16 cellular contexts compared by ENCODE assay signal in the genomic region with DNA sequence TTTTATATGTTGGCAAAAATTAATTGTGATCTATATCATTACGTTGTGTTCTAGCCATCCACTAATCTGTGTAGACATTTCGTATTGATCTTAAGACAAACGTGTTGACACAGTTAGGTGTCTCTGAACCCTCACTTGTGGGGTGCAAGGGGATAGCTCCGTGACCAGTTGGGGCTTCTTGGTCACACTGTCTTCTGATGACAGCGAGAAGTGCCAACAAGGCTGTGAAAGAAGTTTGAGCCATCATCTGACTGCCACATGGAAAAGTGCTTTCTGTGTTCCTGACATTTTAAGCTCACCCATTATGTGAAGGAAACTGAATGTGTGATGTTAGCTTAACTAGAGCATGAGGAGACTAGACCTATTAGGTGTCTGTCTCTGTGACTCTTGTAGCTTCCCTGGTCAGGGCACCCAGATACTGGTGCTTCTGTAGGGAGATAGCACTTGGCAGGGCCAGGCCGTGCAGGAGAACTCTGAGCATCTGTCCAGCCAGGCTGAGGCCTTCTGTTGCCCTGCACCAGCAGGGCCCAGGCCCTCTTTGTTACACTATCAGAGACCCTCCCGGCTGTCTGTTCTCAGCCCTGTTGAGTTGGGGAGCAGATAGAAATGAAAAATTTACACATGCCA.
"Had no signal": no experiment of that assay in that cellular context is flagged by ENCODE, and none has a peak within 500 bp of the region (broad histone marks: within the 10 kb centered on the region; RNA-seq: fewer than 3 reads in every experiment).

No MANE protein-coding gene starts in this region.

- H3K9me3 ChIP-seq: esophagus muscularis mucosa, left lung, tibial nerve, vagina had no signal

- H3K27me3 Mint-ChIP-seq: activated CD8-positive, alpha-beta memory T cell treated with anti-CD3 and anti-CD28 coated beads, Interleukin-2, amount 10 ng/mL, durations not matched to agents 7 days and 5 days; stimulated activated naive B cell treated with anti-CD40 and anti-IgM and Interleukin-4, amounts not matched to agents 10 μg/mL and 1 μg/mL and 100 μg/mL, for 72 hours had no signal

- H3K27ac ChIP-seq: esophagus muscularis mucosa, left lung, parathyroid adenoma, tibial nerve, vagina had no signal

- H3K4me3 Mint-ChIP-seq: activated CD8-positive, alpha-beta memory T cell treated with anti-CD3 and anti-CD28 coated beads, Interleukin-2, amount 10 ng/mL, durations not matched to agents 7 days and 5 days; activated T-cell treated with anti-CD3 and anti-CD28 coated beads, Interleukin-2, amount 50 U/mL, for 4 hours; stimulated activated naive B cell treated with anti-CD40 and anti-IgM and Interleukin-4, amounts not matched to agents 10 μg/mL and 1 μg/mL and 100 μg/mL, for 72 hours; T-helper 1 cell treated with Interleukin-12 subunit alpha and Interleukin-12 subunit beta and Interleukin-4 antibody, amounts not matched to agents 30 μg/mL and 1 μg/mL, for 36 hours had no signal

- H3K9me3 Mint-ChIP-seq: activated T-cell treated with anti-CD3 and anti-CD28 coated beads, Interleukin-2, amount 50 U/mL, for 4 hours; stimulated activated naive B cell treated with anti-CD40 and anti-IgM and Interleukin-4, amounts not matched to agents 10 μg/mL and 1 μg/mL and 100 μg/mL, for 72 hours; T-helper 1 cell treated with Interleukin-12 subunit alpha and Interleukin-12 subunit beta and Interleukin-4 antibody, amounts not matched to agents 30 μg/mL and 1 μg/mL, for 36 hours had no signal

- DNase-seq: activated CD4-positive, alpha-beta T cell treated with anti-CD3 and anti-CD28 coated beads, Interleukin-2, amount 50 U/mL, for 4 hours; activated CD8-positive, alpha-beta memory T cell treated with anti-CD3 and anti-CD28 coated beads, Interleukin-2, amount 10 ng/mL, durations not matched to agents 7 days and 5 days; activated gamma-delta T cell treated with Interleukin-2 at 50 U/mL for 16 hours; activated T-cell treated with anti-CD3 and anti-CD28 coated beads, Interleukin-2, amount 50 U/mL, for 4 hours; amygdala; dorsolateral prefrontal cortex; head of caudate nucleus; left lung; small intestine; stimulated activated naive B cell treated with anti-CD40 and anti-IgM and Interleukin-4, amounts not matched to agents 10 μg/mL and 1 μg/mL and 100 μg/mL, for 72 hours had no signal

- ATAC-seq: activated CD8-positive, alpha-beta memory T cell treated with anti-CD3 and anti-CD28 coated beads, Interleukin-2, amount 10 ng/mL, durations not matched to agents 7 days and 5 days; activated T-cell treated with anti-CD3 and anti-CD28 coated beads, Interleukin-2, amount 50 U/mL, for 4 hours; left lung; SK-N-SH treated with all-trans-retinoic acid at 6 μM for 48 hours; stimulated activated naive B cell treated with anti-CD40 and anti-IgM and Interleukin-4, amounts not matched to agents 10 μg/mL and 1 μg/mL and 100 μg/mL, for 72 hours had no signal

- H3K27ac Mint-ChIP-seq: stimulated activated naive B cell treated with anti-CD40 and anti-IgM and Interleukin-4, amounts not matched to agents 10 μg/mL and 1 μg/mL and 100 μg/mL, for 72 hours had no signal

- H3K27me3 ChIP-seq: dorsolateral prefrontal cortex, esophagus muscularis mucosa, left lung, tibial nerve, vagina had no signal
